ENCODE assay signal across 10 cellular contexts in the genomic region with DNA sequence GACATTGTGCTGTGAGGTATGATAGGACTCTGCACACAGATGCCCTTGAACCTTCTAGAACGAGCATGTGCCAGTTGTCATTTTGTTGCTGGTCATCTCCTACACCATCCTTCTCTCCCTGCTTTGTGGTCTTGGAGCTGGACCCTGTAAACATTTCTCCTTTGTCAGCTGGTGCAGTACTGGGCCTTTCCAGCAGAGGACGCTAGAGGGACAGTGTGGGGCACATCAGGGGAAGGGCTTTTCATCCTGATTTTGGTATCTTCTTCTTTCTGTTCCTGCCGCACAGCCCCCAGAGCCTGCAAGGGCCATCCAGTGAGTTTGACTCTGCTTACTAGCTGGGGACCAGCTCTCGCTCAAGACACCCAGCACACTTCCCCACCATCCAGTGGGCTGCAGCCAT.
DNase-seq lines count a peak whose midpoint lies in the region; ATAC-seq and TF ChIP-seq lines count a peak whose summit lies in the region.
"Had no signal": no experiment of that assay in that cellular context is flagged by ENCODE, and none has a peak within 500 bp of the region (broad histone marks: within the 10 kb centered on the region; RNA-seq: fewer than 3 reads in every experiment).

No MANE protein-coding gene starts in this region.

- H3K27me3 ChIP-seq in Loucy (ENCODE audit: insufficient read depth, low read length, poor library complexity, severe bottlenecking) (no peaks in the 10 kb centered on the region), neural progenitor cell (no peaks in the 10 kb centered on the region), mammary epithelial cell (ENCODE audit: insufficient read depth, low read length) (no peaks in the 10 kb centered on the region)

- dilution Hi-C loops in mammary epithelial cell (cut with HindIII; ENCODE audit: low sequenced_read_pairs), result no loop called here

- TF ChIP-seq CTCF in Loucy (conservative IDR thresholded peaks at IDR 0.05; ENCODE audit: low read length) (peak; percentile 58), cardiac fibroblast (IDR thresholded peaks at IDR 0.05; ENCODE audit: low read depth, low read length) (peak; percentile 37), neural progenitor cell (IDR thresholded peaks at IDR 0.05) (peak; percentile 45), mammary epithelial cell (conservative IDR thresholded peaks at IDR 0.05 in 1 of 2, IDR thresholded peaks at IDR 0.05 in 1 of 2; ENCODE audit: extremely low read depth in 1 of 2, insufficient read depth in 1 of 2, low read depth in 1 of 2, low read length in 2 of 2) (peak in 1 of 2 donors; percentile 43)

- intact Hi-C loops in mammary epithelial cell (cut with micrococcal nuclease), result no loop called here

- no peak overlapping the region for H3K27ac ChIP-seq in neural progenitor cell
- no peak overlapping the region for H3K27ac ChIP-seq in mammary epithelial cell (ENCODE audit: insufficient read depth, low read depth, low read length)

- H3K36me3 Mint-ChIP-seq in neural progenitor cell, result no peaks in the 10 kb centered on the region

- no peak overlapping the region for H3K4me3 Mint-ChIP-seq in neural progenitor cell

- H3K4me3 ChIP-seq in Loucy (ENCODE audit: low read length, poor library complexity, severe bottlenecking), result no peak overlapping the region
- no peak overlapping the region for H3K4me3 ChIP-seq in cardiac fibroblast (replicated peaks in 1 of 2; ENCODE audit: low read depth in 2 of 2, low read length in 2 of 2)
- H3K4me3 ChIP-seq in neural progenitor cell, result no peak overlapping the region
- H3K4me3 ChIP-seq in mammary epithelial cell (replicated peaks in 1 of 3; ENCODE audit: insufficient read depth in 1 of 3, low read depth in 2 of 3, low read length in 3 of 3), result no peak overlapping the region

- in situ Hi-C loops in mammary epithelial cell (cut with MboI; ENCODE audit: low sequenced_read_pairs in 2 of 2), result no loop called here

- H3K4me1 Mint-ChIP-seq in neural progenitor cell, result no peaks in the 10 kb centered on the region

- no peaks in the 10 kb centered on the region for H3K9me2 ChIP-seq in Loucy (replicated peaks; ENCODE audit: low read depth, low read length)

- DNase-seq in NCI-H748 (lab: John Stamatoyannopoulos, UW; ENCODE audit: unreplicated experiment) (peak; percentile 39), NCI-H748 treated with DMSO at 0.1 percent for 48 hours (lab: John Stamatoyannopoulos, UW) (no peak), cardiac fibroblast (ENCODE audit: low read depth in 2 of 2) (no peak), neural progenitor cell (ENCODE audit: low spot score) (no peak), mammary epithelial cell (no peak), AG20443 (ENCODE audit: low spot score) (no peak)
- DNase-seq: left ventricle myocardium superior, NCI-H2227 treated with DMSO at 0.1 percent for 48 hours had no signal

- no TSS peak for BruUV-seq in mammary epithelial cell (replicated peaks; lab: Mats Ljungman, UMichigan)

- H3K4me1 ChIP-seq in Loucy (ENCODE audit: insufficient read depth, low read length, poor library complexity, severe bottlenecking) (no peaks in the 10 kb centered on the region), neural progenitor cell (no peaks in the 10 kb centered on the region), mammary epithelial cell (ENCODE audit: insufficient read depth, low read length) (no peaks in the 10 kb centered on the region)

- no peak overlapping the region for H3K4me2 ChIP-seq in Loucy (ENCODE audit: low read depth, low read length, poor library complexity, severe bottlenecking)
- H3K4me2 ChIP-seq in neural progenitor cell, result no peak overlapping the region
- H3K4me2 ChIP-seq in mammary epithelial cell (ENCODE audit: insufficient read depth, low read depth, low read length), result no peak overlapping the region

- H3K36me3 ChIP-seq in Loucy (ENCODE audit: insufficient read depth, low read length) (no peaks in the 10 kb centered on the region), neural progenitor cell (no peaks in the 10 kb centered on the region), mammary epithelial cell (ENCODE audit: insufficient read depth, low read length) (no peaks in the 10 kb centered on the region)

- 62% methylated on average over 3 of the region's 4 CpGs for WGBS in mammary epithelial cell (ENCODE audit: low coverage, missing lambda C conversion rate)

- peaks cover 6% of the 10 kb centered on the region for H3K9me3 Mint-ChIP-seq in neural progenitor cell

- ATAC-seq in HG03521 (IDR thresholded peaks at IDR 0.05; ENCODE audit: unreplicated experiment), result no peak
- ATAC-seq: left ventricle myocardium superior had no signal

- no peaks in the 10 kb centered on the region for H3K79me2 ChIP-seq in Loucy (ENCODE audit: insufficient read depth, low read length)
- no peaks in the 10 kb centered on the region for H3K79me2 ChIP-seq in neural progenitor cell (ENCODE audit: low read depth)
- no peaks in the 10 kb centered on the region for H3K79me2 ChIP-seq in mammary epithelial cell (ENCODE audit: insufficient read depth, low read length)

- no peaks in the 10 kb centered on the region for H3K9me3 ChIP-seq in Loucy (ENCODE audit: insufficient read depth, low read depth, low read length)
- H3K9me3 ChIP-seq in neural progenitor cell (ENCODE audit: low read depth), result peaks cover 3% of the 10 kb centered on the region
- peaks cover 6% of the 10 kb centered on the region for H3K9me3 ChIP-seq in mammary epithelial cell (replicated peaks; ENCODE audit: insufficient read depth, low read length)

- H4K20me1 ChIP-seq in Loucy (ENCODE audit: insufficient read depth, low read length, poor library complexity, severe bottlenecking), result no peaks in the 10 kb centered on the region
- H4K20me1 ChIP-seq in neural progenitor cell (ENCODE audit: low read depth), result no peaks in the 10 kb centered on the region
- H4K20me1 ChIP-seq in mammary epithelial cell (ENCODE audit: insufficient read depth, low read length), result no peaks in the 10 kb centered on the region

- CTCF ChIA-PET in mammary epithelial cell (lab: Charles Lee; ENCODE audit: low non-redundant PET), result no interaction called here

- H3F3A ChIP-seq in Loucy (ENCODE audit: low read depth) (no peaks in the 10 kb centered on the region), neural progenitor cell (ENCODE audit: low read depth) (no peaks in the 10 kb centered on the region)

- no peak overlapping the region for H3K27ac Mint-ChIP-seq in neural progenitor cell

- H3K9ac ChIP-seq in Loucy (ENCODE audit: low read depth, low read length, poor library complexity, severe bottlenecking) (no peak overlapping the region), neural progenitor cell (no peak overlapping the region), mammary epithelial cell (ENCODE audit: insufficient read depth, low read length) (no peak overlapping the region)

- H3K27me3 Mint-ChIP-seq in neural progenitor cell (ENCODE audit: insufficient read depth, low read depth), result peaks cover 2% of the 10 kb centered on the region

- H2AFZ ChIP-seq in Loucy (ENCODE audit: low read length) (no peak overlapping the region), neural progenitor cell (replicated peaks) (no peak overlapping the region), mammary epithelial cell (ENCODE audit: low read depth, low read length) (no peak overlapping the region)
